Comparison of ENCODE assay signal across 11 cellular contexts in genomic region chr5:140800816-140801493, GRCh38. TPM values are rescaled to one million over a fixed set of nuclear protein-coding genes. Genes with fewer than 3 reads are reported as not detected.
A peak's percentile ranks its signal among the peaks of the same experiment; 100 is the strongest.
DNase-seq lines count a peak whose midpoint lies in the region; ATAC-seq and TF ChIP-seq lines count a peak whose summit lies in the region.
"Had no signal": no experiment of that assay in that cellular context is flagged by ENCODE, and none has a peak within 500 bp of the region (broad histone marks: within the 10 kb centered on the region; RNA-seq: fewer than 3 reads in every experiment).

Gene PCDHA3 (plus strand): TSS chr5:140801057.

- peak; percentile 40 for TF ChIP-seq CTCF in VCaP (conservative IDR thresholded peaks at IDR 0.05)
- TF ChIP-seq CTCF in fibroblast of villous mesenchyme (IDR thresholded peaks at IDR 0.05; ENCODE audit: insufficient read depth, low read depth, low read length) = peak; percentile 35

- H3K9me3 ChIP-seq in HAP-1 (peaks cover 4% of the 10 kb centered on the region; the same call in 1 of the 2 replicates), skeletal muscle satellite cell (replicated peaks; ENCODE audit: low read length) (no peaks in the 10 kb centered on the region)

- H3K4me1 ChIP-seq in HAP-1 (no peaks in the 10 kb centered on the region), skeletal muscle satellite cell (ENCODE audit: control insufficient read depth, insufficient read depth, low read length) (no peaks in the 10 kb centered on the region)
- H3K4me1 ChIP-seq: SJSA1, transverse colon had no signal

- no peak for ATAC-seq in GM18505 (IDR thresholded peaks at IDR 0.05; ENCODE audit: unreplicated experiment)

- H3K9ac ChIP-seq in skeletal muscle satellite cell (ENCODE audit: low read depth, low read length) = no peak within 1 kb of the TSS

- H3K27me3 ChIP-seq in HAP-1 (ENCODE audit: low read depth) (no peaks in the 10 kb centered on the region), skeletal muscle satellite cell (ENCODE audit: control insufficient read depth, insufficient read depth, low read length) (no peaks in the 10 kb centered on the region)
- H3K27me3 ChIP-seq: SJSA1 had no signal

- DNase-seq in HAP-1 (ENCODE audit: low spot score in 2 of 2) = peak; percentile 64 to 74
- peak; percentile 39 for DNase-seq in fibroblast of villous mesenchyme (ENCODE audit: low read depth)
- DNase-seq in stimulated activated CD4-positive, alpha-beta T cell treated with anti-CD3 and anti-CD28 coated beads, Interleukin-4, amount 100 ng/mL, for 24 hours = no peak
- no peak for DNase-seq in GDM1 (lab: John Stamatoyannopoulos, UW)
- no peak for DNase-seq in NCI-H187 (lab: John Stamatoyannopoulos, UW)
- DNase-seq: transverse colon had no signal

- TF ChIP-seq POLR2A in GM18505 (IDR thresholded peaks at IDR 0.05; ENCODE audit: borderline replicate concordance, extremely low read depth, insufficient read depth, insufficient read length) = no peak

- H3K27ac ChIP-seq in VCaP = no peak within 1 kb of the TSS
- H3K27ac ChIP-seq: SJSA1 had no signal

- peak within 1 kb of the TSS; percentile 30 for H3K4me3 ChIP-seq in HAP-1
- H3K4me3 ChIP-seq in fibroblast of villous mesenchyme (ENCODE audit: low read depth, low read length) = peak within 1 kb of the TSS; percentile 40
- peak within 1 kb of the TSS; percentile 51 for H3K4me3 ChIP-seq in skeletal muscle satellite cell (ENCODE audit: low read length)
- H3K4me3 ChIP-seq: SJSA1 had no signal

- peak within 1 kb of the TSS; percentile 69 for H3K4me2 ChIP-seq in skeletal muscle satellite cell (ENCODE audit: low read length)

- H3K36me3 ChIP-seq in HAP-1 (replicated peaks) = no peaks in the 10 kb centered on the region
- H3K36me3 ChIP-seq in skeletal muscle satellite cell (ENCODE audit: insufficient read depth, low read length) = no peaks in the 10 kb centered on the region
- H3K36me3 ChIP-seq: SJSA1, transverse colon had no signal

- in situ Hi-C loops in HAP-1 (cut with MboI; ENCODE audit: low sequenced_read_pairs) = no loop called here

RNA-seq across cellular contexts. Expression of gene PCDHA3, which starts in this region (rescaled TPM):
- under 0.01 and 0.32 TPM in 2 replicates for total RNA-seq in fibroblast of villous mesenchyme
- under 0.01 TPM in 1 of 2 replicates, not detected in the other for total RNA-seq in skeletal muscle satellite cell (2012; rRNA removed)
- total RNA-seq: skeletal muscle tissue had no signal

Comparison
In these comparisons a context has a peak if more than half of its experiments do, and no peak if none do; other contexts are left out.
1. Peak in DNase-seq and H3K4me3 ChIP-seq in fibroblast of villous mesenchyme; RNA of the gene not detected or under 1 TPM.
2. DNase-seq: peak in HAP-1 (2 of 2); none in stimulated activated CD4-positive, alpha-beta T cell treated with anti-CD3 and anti-CD28 coated beads, Interleukin-4, amount 100 ng/mL, for 24 hours (single experiment), GDM1 (single experiment) and NCI-H187 (0 of 2).
3. Peak in every context shown above with its lines, with median percentiles within 50 percentile points of each other: H3K4me3 ChIP-seq.